ENCODE assay signal across 8 cellular contexts in genomic region chr1:236502579-236502971, GRCh38. TPM values are rescaled to one million over a fixed set of nuclear protein-coding genes. Genes with fewer than 3 reads are reported as not detected.
DNase-seq lines count a peak whose midpoint lies in the region; ATAC-seq and TF ChIP-seq lines count a peak whose summit lies in the region.

No MANE protein-coding gene starts in this region.

- H3K4me2 ChIP-seq in PC-3 (ENCODE audit: low read length) = peak overlapping the region; percentile 73

- peak overlapping the region; percentile 95 for H3K27ac Mint-ChIP-seq in Caco-2 (ENCODE audit: unreplicated experiment)
- peak overlapping the region; percentile 44 to 79 for H3K27ac Mint-ChIP-seq in effector memory CD8-positive, alpha-beta T cell

- intact Hi-C loops in Caco-2 (cut with micrococcal nuclease; ENCODE audit: unreplicated experiment) = no loop called here
- intact Hi-C loops in PC-3 (cut with micrococcal nuclease) = no loop called here

- no peaks in the 10 kb centered on the region for H3K9me3 Mint-ChIP-seq in Caco-2 (ENCODE audit: unreplicated experiment)
- no peaks in the 10 kb centered on the region for H3K9me3 Mint-ChIP-seq in effector memory CD8-positive, alpha-beta T cell

- DNase-seq in Caco-2 = peak; percentile 73 to 82
- peak; percentile 73 for DNase-seq in PC-3
- DNase-seq in effector memory CD8-positive, alpha-beta T cell = no peak
- no peak for DNase-seq in GDM1 (lab: John Stamatoyannopoulos, UW)
- DNase-seq in activated CD8-positive, alpha-beta memory T cell treated with anti-CD3 and anti-CD28 coated beads, Interleukin-2, amount 50 U/mL, for 4 hours = no peak
- no peak for DNase-seq in amygdala (lab: John Stamatoyannopoulos, UW)
- no peak for DNase-seq in NCI-H1694 treated with DMSO at 0.1 percent for 48 hours (lab: John Stamatoyannopoulos, UW)

- H3K9ac ChIP-seq in PC-3 (ENCODE audit: low read length) = peak overlapping the region; percentile 55

- H3K27me3 Mint-ChIP-seq in Caco-2 (ENCODE audit: insufficient read depth, unreplicated experiment) = no peaks in the 10 kb centered on the region
- peaks cover 0 to 7% of the 10 kb centered on the region in 2 donors for H3K27me3 Mint-ChIP-seq in effector memory CD8-positive, alpha-beta T cell

- peaks cover 9% of the 10 kb centered on the region for H3K36me3 Mint-ChIP-seq in Caco-2 (ENCODE audit: insufficient read depth, unreplicated experiment)
- H3K36me3 Mint-ChIP-seq in effector memory CD8-positive, alpha-beta T cell (ENCODE audit: insufficient read depth) = no peaks in the 10 kb centered on the region

- no peaks in the 10 kb centered on the region for H3K27me3 ChIP-seq in Caco-2 (replicated peaks; ENCODE audit: control insufficient read depth, insufficient read depth, low read length)
- no peaks in the 10 kb centered on the region for H3K27me3 ChIP-seq in PC-3 (ENCODE audit: low read length)
- no peaks in the 10 kb centered on the region for H3K27me3 ChIP-seq in neuron (ENCODE audit: insufficient read depth, low read length)

- BruUV-seq in Caco-2 (replicated peaks; lab: Mats Ljungman, UMichigan) (TSS peak; percentile 87), PC-3 (replicated peaks; lab: Mats Ljungman, UMichigan) (no TSS peak)

- H3K9me3 ChIP-seq in Caco-2 (no peaks in the 10 kb centered on the region), PC-3 (ENCODE audit: low read length) (no peaks in the 10 kb centered on the region), neuron (ENCODE audit: low read length) (no peaks in the 10 kb centered on the region)

- H3K9me2 ChIP-seq in PC-3 (replicated peaks; ENCODE audit: low read length) = no peaks in the 10 kb centered on the region

- H3K4me3 ChIP-seq in Caco-2 (ENCODE audit: low read depth, low read length) (no peak overlapping the region), PC-3 (ENCODE audit: low read length) (peak overlapping the region; percentile 45; the same call in 1 of the 2 replicates), neuron (ENCODE audit: low read length) (no peak overlapping the region)

- H4K20me1 ChIP-seq in PC-3 (ENCODE audit: low read length) = no peaks in the 10 kb centered on the region

- H3K4me1 ChIP-seq in Caco-2 (peaks cover 38% of the 10 kb centered on the region), PC-3 (ENCODE audit: insufficient read depth, low read length) (peaks cover 15% of the 10 kb centered on the region), neuron (ENCODE audit: insufficient read depth, low read length) (peaks cover 2% of the 10 kb centered on the region)

- no peaks in the 10 kb centered on the region for H3K79me2 ChIP-seq in PC-3 (ENCODE audit: low read length)

- CTCF ChIA-PET in Caco-2 (lab: Charles Lee) (interaction anchor here (0.9 to 1.0 kb wide), 2 partner anchors 12 to 13 kb away, joined by 3 read pairs; no protein-coding TSS in a partner anchor), PC-3 (lab: Charles Lee) (interaction anchor here (0.7 kb wide), 1 partner anchor 264 kb away, joined by 9 read pairs; no protein-coding TSS in a partner anchor)

- H3K4me1 Mint-ChIP-seq in Caco-2 (ENCODE audit: low read depth, unreplicated experiment) = peaks cover 20% of the 10 kb centered on the region
- H3K4me1 Mint-ChIP-seq in effector memory CD8-positive, alpha-beta T cell (ENCODE audit: low read depth in 2 of 2) = peaks cover 7 to 9% of the 10 kb centered on the region in 2 donors

- TF ChIP-seq CTCF in Caco-2 (IDR thresholded peaks at IDR 0.05; ENCODE audit: insufficient read depth in 1 of 2, low read depth in 1 of 2, low read length in 1 of 2, severe bottlenecking in 1 of 2, unreplicated experiment in 1 of 2) (no peak), PC-3 (conservative IDR thresholded peaks at IDR 0.05; ENCODE audit: low read depth, low read length) (no peak)

- no peaks in the 10 kb centered on the region for H3F3A ChIP-seq in PC-3 (ENCODE audit: low read length, unreplicated experiment)

- no peaks in the 10 kb centered on the region for H3K36me3 ChIP-seq in Caco-2 (ENCODE audit: control insufficient read depth, insufficient read depth, low read length)
- H3K36me3 ChIP-seq in PC-3 (ENCODE audit: low read depth, low read length) = no peaks in the 10 kb centered on the region
- H3K36me3 ChIP-seq in neuron (ENCODE audit: insufficient read depth, low read length) = no peaks in the 10 kb centered on the region

- peak overlapping the region; percentile 61 for H3K4me3 Mint-ChIP-seq in Caco-2 (ENCODE audit: unreplicated experiment)
- H3K4me3 Mint-ChIP-seq in effector memory CD8-positive, alpha-beta T cell = peak overlapping the region; percentile 20 to 37

- H2AFZ ChIP-seq in PC-3 (ENCODE audit: low read length) (peak overlapping the region; percentile 30; the same call in 1 of the 2 replicates), neuron (ENCODE audit: low read depth, low read length) (peak overlapping the region; percentile 17)

- ATAC-seq in PC-3 = peak; percentile 66
- no peak for ATAC-seq in effector memory CD8-positive, alpha-beta T cell (replicated peaks)

- POLR2A ChIA-PET in Caco-2 (lab: Charles Lee) = interaction anchor here (0.6 to 1.4 kb wide), 8 partner anchors 8 to 1429 kb away, joined by 3 to 30 read pairs (median 4); partner anchors contain the start of genes HEATR1 and LGALS8
- POLR2A ChIA-PET in PC-3 (lab: Charles Lee; ENCODE audit: unreplicated experiment) = interaction anchor here (0.6 to 1.1 kb wide), 3 partner anchors 21 to 594 kb away, joined by 3 to 13 read pairs (median 3); no protein-coding TSS in a partner anchor

- peak overlapping the region; percentile 86 for H3K27ac ChIP-seq in PC-3 (ENCODE audit: low read length)

RNA-seq across cellular contexts. Expression of gene LGALS8, which starts 21.2 kb away (rescaled TPM):
- total RNA-seq in Caco-2 (2022) (67.4 and 72.3 TPM in 2 replicates), PC-3 (2014; rRNA removed) (45.7 and 47.9 TPM in 2 replicates)

Comparison
In these comparisons a context has a peak if more than half of its experiments do, and no peak if none do; other contexts are left out.
1. DNase-seq: peak in Caco-2 (2 of 2) and PC-3 (single experiment); none in effector memory CD8-positive, alpha-beta T cell (0 of 3), GDM1 (single experiment), activated CD8-positive, alpha-beta memory T cell treated with anti-CD3 and anti-CD28 coated beads, Interleukin-2, amount 50 U/mL, for 4 hours (single experiment), amygdala (0 of 56) and NCI-H1694 treated with DMSO at 0.1 percent for 48 hours (single experiment).